In the genomic region with DNA sequence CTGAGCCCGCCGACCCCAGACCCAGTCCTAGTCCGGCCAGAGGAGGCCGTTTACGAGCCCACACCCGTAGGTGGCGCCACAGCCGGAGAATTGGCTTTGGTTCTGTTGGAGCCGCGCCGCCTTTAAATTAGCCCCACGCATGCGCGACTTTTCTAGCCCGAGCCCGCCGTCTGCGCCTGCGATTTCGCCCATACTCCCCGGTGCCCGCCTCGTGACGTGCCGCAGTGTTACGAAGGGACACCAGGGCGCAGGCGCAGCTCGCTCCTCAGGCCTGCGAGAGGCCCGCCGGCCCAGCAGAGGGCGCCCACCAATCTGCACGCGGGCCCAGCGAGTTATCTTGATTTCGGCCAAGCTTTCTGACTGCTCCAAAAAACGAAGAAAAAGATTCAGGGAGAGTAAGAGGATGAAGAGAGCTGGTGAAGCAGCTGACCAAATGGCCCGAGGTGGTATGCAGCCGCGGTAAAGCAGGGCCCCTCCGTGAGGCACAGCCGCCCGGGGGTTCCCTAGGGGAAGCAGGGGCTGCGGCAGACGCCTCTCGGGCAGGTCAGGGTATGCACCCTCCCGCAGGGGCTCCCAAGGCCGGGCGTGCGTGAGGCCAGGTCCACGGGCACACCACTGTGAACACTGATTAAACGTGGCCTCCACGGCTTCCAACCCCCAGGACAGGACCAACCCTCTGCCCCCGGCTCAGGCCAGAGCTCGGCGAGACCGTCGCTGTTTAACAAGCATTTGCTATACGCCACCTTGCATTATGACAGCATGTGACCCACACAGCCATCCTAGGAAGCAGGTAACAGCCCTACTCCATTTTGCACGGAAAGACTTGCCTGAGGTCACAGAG, we compare ENCODE assay signal across 1 cellular context.
TF ChIP-seq lines count a peak whose summit lies in the region.

No MANE protein-coding gene starts in this region.

TF ChIP-seq in HepG2, 621 proteins besides CTCF, POLR2A, EP300 and RAD21 (continued from another document):
- TF ChIP-seq ESRRA (CRISPR knock-in tag; IDR thresholded peaks at IDR 0.05; ENCODE audit: low read depth) (0 out of 2 replicates have a peak, but pooled peaks have one; percentile 28), ZC3H13 (CRISPR knock-in tag; IDR thresholded peaks at IDR 0.05) (peak; percentile 76; the same call in 1 of the 2 replicates), ZNF232 (CRISPR knock-in tag; IDR thresholded peaks at IDR 0.05; ENCODE audit: borderline replicate concordance) (0 out of 2 replicates have a peak, but pooled peaks have one; percentile 41), ZNF644 (CRISPR knock-in tag; IDR thresholded peaks at IDR 0.05; ENCODE audit: low read depth) (no peak), ZNF333 (CRISPR knock-in tag; IDR thresholded peaks at IDR 0.05; ENCODE audit: borderline replicate concordance) (peak; percentile 62; the same call in 1 of the 2 replicates), ZNF280B (CRISPR knock-in tag; IDR thresholded peaks at IDR 0.05; ENCODE audit: borderline replicate concordance) (peak; percentile 70), MTA1 (CRISPR knock-in tag; IDR thresholded peaks at IDR 0.05; ENCODE audit: borderline replicate concordance) (0 out of 2 replicates have a peak, but pooled peaks have one; percentile 60), ZSCAN12 (CRISPR knock-in tag; IDR thresholded peaks at IDR 0.05) (0 out of 2 replicates have a peak, but pooled peaks have one; percentile 77), RBM22 (optimal IDR thresholded peaks at IDR 0.05; ENCODE audit: low read length) (peak; percentile 22), ETS1 (CRISPR knock-in tag; IDR thresholded peaks at IDR 0.05) (no peak), ZNF558 (CRISPR knock-in tag; IDR thresholded peaks at IDR 0.05; ENCODE audit: borderline replicate concordance) (0 out of 2 replicates have a peak, but pooled peaks have one; percentile 18), HNRNPUL1 (IDR thresholded peaks at IDR 0.05; ENCODE audit: low read depth, low read length) (no peak; the same call in 1 of the 2 replicates), NRL (CRISPR knock-in tag; IDR thresholded peaks at IDR 0.05; ENCODE audit: borderline replicate concordance) (peak; percentile 47; the same call in 1 of the 2 replicates), IRF2 (CRISPR knock-in tag; IDR thresholded peaks at IDR 0.05) (peak; percentile 26; the same call in 1 of the 2 replicates), NONO (IDR thresholded peaks at IDR 0.05) (no peak), NONO (CRISPR knock-in tag; conservative IDR thresholded peaks at IDR 0.05) (peak; percentile 90), NFIB (CRISPR knock-in tag; IDR thresholded peaks at IDR 0.05; ENCODE audit: borderline replicate concordance) (no peak; the same call in 1 of the 2 replicates), PHF21A (CRISPR knock-in tag; IDR thresholded peaks at IDR 0.05) (peak; percentile 49; the same call in 1 of the 2 replicates), IKZF5 (CRISPR knock-in tag; IDR thresholded peaks at IDR 0.05) (peak; percentile 63; the same call in 1 of the 2 replicates), ZFP82 (CRISPR knock-in tag; IDR thresholded peaks at IDR 0.05; ENCODE audit: borderline replicate concordance) (0 out of 2 replicates have a peak, but pooled peaks have one; percentile 62), ERF (CRISPR knock-in tag; IDR thresholded peaks at IDR 0.05) (peak; percentile 69), TAF1 (CRISPR knock-in tag; IDR thresholded peaks at IDR 0.05) (peak; percentile 51; the same call in 1 of the 2 replicates), NAIF1 (CRISPR knock-in tag; IDR thresholded peaks at IDR 0.05; ENCODE audit: borderline replicate concordance) (no peak), HIC2 (CRISPR knock-in tag; IDR thresholded peaks at IDR 0.05; ENCODE audit: low read depth) (peak; percentile 26; the same call in 1 of the 2 replicates), TARDBP (CRISPR knock-in tag; IDR thresholded peaks at IDR 0.05) (peak; percentile 88), NR2C2 (CRISPR knock-in tag; IDR thresholded peaks at IDR 0.05; ENCODE audit: borderline replicate concordance) (peak; percentile 44), ZBTB38 (CRISPR knock-in tag; IDR thresholded peaks at IDR 0.05) (peak; percentile 64; the same call in 1 of the 2 replicates), GLI4 (CRISPR knock-in tag; IDR thresholded peaks at IDR 0.05; ENCODE audit: borderline replicate concordance) (0 out of 2 replicates have a peak, but pooled peaks have one; percentile 22), FOXJ3 (CRISPR knock-in tag; IDR thresholded peaks at IDR 0.05; ENCODE audit: borderline replicate concordance) (0 out of 2 replicates have a peak, but pooled peaks have one; percentile 23), SPEN (CRISPR knock-in tag; IDR thresholded peaks at IDR 0.05; ENCODE audit: low read depth) (peak; percentile 87), ZFP1 (CRISPR knock-in tag; IDR thresholded peaks at IDR 0.05) (peak; percentile 59; the same call in 1 of the 2 replicates), PRPF4 (IDR thresholded peaks at IDR 0.05; ENCODE audit: low read depth, low read length, poor library complexity, severe bottlenecking) (no peak)
- TF ChIP-seq, protein P1, sequence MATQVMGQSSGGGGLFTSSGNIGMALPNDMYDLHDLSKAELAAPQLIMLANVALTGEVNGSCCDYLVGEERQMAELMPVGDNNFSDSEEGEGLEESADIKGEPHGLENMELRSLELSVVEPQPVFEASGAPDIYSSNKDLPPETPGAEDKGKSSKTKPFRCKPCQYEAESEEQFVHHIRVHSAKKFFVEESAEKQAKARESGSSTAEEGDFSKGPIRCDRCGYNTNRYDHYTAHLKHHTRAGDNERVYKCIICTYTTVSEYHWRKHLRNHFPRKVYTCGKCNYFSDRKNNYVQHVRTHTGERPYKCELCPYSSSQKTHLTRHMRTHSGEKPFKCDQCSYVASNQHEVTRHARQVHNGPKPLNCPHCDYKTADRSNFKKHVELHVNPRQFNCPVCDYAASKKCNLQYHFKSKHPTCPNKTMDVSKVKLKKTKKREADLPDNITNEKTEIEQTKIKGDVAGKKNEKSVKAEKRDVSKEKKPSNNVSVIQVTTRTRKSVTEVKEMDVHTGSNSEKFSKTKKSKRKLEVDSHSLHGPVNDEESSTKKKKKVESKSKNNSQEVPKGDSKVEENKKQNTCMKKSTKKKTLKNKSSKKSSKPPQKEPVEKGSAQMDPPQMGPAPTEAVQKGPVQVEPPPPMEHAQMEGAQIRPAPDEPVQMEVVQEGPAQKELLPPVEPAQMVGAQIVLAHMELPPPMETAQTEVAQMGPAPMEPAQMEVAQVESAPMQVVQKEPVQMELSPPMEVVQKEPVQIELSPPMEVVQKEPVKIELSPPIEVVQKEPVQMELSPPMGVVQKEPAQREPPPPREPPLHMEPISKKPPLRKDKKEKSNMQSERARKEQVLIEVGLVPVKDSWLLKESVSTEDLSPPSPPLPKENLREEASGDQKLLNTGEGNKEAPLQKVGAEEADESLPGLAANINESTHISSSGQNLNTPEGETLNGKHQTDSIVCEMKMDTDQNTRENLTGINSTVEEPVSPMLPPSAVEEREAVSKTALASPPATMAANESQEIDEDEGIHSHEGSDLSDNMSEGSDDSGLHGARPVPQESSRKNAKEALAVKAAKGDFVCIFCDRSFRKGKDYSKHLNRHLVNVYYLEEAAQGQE (IDR thresholded peaks at IDR 0.05; ENCODE audit: borderline replicate concordance in 1 of 2, low read depth in 1 of 2, low read length in 2 of 2), result no peak
- TF ChIP-seq, protein P2, sequence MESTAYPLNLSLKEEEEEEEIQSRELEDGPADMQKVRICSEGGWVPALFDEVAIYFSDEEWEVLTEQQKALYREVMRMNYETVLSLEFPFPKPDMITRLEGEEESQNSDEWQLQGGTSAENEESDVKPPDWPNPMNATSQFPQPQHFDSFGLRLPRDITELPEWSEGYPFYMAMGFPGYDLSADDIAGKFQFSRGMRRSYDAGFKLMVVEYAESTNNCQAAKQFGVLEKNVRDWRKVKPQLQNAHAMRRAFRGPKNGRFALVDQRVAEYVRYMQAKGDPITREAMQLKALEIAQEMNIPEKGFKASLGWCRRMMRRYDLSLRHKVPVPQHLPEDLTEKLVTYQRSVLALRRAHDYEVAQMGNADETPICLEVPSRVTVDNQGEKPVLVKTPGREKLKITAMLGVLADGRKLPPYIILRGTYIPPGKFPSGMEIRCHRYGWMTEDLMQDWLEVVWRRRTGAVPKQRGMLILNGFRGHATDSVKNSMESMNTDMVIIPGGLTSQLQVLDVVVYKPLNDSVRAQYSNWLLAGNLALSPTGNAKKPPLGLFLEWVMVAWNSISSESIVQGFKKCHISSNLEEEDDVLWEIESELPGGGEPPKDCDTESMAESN (CRISPR knock-in tag; conservative IDR thresholded peaks at IDR 0.05), result peak; percentile 39; the same call in 1 of the 2 replicates
- TF ChIP-seq, protein P3, sequence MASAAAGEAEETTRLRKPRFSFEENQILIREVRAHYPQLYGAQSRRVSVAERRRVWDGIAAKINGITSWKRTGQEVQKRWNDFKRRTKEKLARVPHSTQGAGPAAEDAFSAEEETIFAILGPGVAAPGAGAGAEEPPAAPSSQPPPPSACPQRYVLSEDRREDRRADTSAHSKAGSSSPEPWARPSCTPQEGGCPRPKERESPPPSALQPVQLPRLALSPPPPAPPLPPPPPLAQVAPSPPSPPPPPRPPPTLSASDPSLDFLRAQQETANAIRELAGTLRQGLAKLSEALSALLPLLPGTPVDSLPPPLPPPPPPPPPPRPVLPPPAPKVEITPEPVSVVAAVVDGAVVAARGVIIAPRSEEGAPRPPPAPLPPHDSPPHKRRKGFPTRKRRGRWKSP (CRISPR knock-in tag; IDR thresholded peaks at IDR 0.05), result peak; percentile 97
- TF ChIP-seq, protein P4, sequence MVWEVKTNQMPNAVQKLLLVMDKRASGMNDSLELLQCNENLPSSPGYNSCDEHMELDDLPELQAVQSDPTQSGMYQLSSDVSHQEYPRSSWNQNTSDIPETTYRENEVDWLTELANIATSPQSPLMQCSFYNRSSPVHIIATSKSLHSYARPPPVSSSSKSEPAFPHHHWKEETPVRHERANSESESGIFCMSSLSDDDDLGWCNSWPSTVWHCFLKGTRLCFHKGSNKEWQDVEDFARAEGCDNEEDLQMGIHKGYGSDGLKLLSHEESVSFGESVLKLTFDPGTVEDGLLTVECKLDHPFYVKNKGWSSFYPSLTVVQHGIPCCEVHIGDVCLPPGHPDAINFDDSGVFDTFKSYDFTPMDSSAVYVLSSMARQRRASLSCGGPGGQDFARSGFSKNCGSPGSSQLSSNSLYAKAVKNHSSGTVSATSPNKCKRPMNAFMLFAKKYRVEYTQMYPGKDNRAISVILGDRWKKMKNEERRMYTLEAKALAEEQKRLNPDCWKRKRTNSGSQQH (CRISPR knock-in tag; IDR thresholded peaks at IDR 0.05; ENCODE audit: low read depth), result no peak
